In the genomic region with DNA sequence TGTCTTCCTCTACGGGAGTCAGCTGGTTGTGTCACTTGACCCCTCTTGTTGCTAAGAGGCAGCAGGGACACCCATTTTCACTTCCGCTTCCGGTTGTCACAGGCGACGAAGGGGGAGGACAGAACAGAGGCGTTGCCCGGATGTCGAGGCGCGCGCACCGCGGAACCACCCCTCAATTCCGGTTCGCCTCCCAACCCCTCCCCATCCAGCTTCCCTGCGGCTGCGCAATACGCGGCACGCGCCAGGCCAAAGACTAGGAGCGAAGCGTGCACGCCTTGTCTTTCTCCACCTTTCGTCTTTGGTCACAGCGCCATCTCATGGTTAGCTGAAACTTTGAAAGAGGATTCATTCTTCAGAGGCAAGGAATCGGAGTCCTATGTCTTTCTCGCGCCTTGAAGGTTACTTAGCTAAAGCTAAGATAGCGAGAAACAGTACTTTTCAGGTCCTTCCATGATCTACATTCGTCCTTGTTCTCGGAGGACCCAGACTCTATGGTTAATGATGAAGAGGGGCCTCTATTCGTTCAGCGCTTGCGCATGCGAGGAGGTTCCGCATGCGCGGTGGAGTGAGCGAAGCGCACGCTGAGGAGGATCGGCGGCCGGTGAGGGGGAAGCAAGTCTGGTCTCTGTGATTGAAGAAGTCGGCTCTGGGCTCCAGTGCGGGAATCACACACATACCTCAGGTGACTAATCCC, we compare ENCODE assay signal across 1 cellular context.
TF ChIP-seq lines count a peak whose summit lies in the region.

A gene (minus strand): TSS at position 30 of the 694 bp plus-strand sequence. CDS start 106 bp downstream, outside the sequence.
A gene (plus strand): TSS at position 554 of the 694 bp plus-strand sequence. CDS start 4,440 bp downstream, outside the sequence.

TF ChIP-seq in HepG2, 621 proteins besides CTCF, POLR2A, EP300 and RAD21 (continued from another document and continues in another):
- peak; percentile 95; the same call in 1 of the 2 replicates for TF ChIP-seq KLF12 (CRISPR knock-in tag; IDR thresholded peaks at IDR 0.05; ENCODE audit: borderline replicate concordance)
- TF ChIP-seq ZFP82 (CRISPR knock-in tag; IDR thresholded peaks at IDR 0.05; ENCODE audit: borderline replicate concordance), result peak; percentile 7; the same call in 1 of the 2 replicates
- peak; percentile 1; the same call in 1 of the 2 replicates for TF ChIP-seq FOSL2 (CRISPR knock-in tag; IDR thresholded peaks at IDR 0.05)
- TF ChIP-seq ZSCAN29 (CRISPR knock-in tag; conservative IDR thresholded peaks at IDR 0.05), result no peak
- no peak for TF ChIP-seq SATB2 (CRISPR knock-in tag; IDR thresholded peaks at IDR 0.05)
- TF ChIP-seq HOXD1 (CRISPR knock-in tag; IDR thresholded peaks at IDR 0.05), result no peak
- TF ChIP-seq, protein P1, sequence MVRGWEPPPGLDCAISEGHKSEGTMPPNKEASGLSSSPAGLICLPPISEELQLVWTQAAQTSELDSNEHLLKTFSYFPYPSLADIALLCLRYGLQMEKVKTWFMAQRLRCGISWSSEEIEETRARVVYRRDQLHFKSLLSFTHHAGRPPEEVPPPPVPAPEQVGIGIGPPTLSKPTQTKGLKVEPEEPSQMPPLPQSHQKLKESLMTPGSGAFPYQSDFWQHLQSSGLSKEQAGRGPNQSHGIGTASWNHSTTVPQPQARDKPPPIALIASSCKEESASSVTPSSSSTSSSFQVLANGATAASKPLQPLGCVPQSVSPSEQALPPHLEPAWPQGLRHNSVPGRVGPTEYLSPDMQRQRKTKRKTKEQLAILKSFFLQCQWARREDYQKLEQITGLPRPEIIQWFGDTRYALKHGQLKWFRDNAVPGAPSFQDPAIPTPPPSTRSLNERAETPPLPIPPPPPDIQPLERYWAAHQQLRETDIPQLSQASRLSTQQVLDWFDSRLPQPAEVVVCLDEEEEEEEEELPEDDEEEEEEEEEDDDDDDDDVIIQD (CRISPR knock-in tag; IDR thresholded peaks at IDR 0.05; ENCODE audit: low read depth), result 0 out of 2 replicates have a peak, but pooled peaks have one; percentile 51
- TF ChIP-seq SMARCE1 (IDR thresholded peaks at IDR 0.05; ENCODE audit: borderline replicate concordance), result no peak
- peak; percentile 96 for TF ChIP-seq GATAD1 (CRISPR knock-in tag; IDR thresholded peaks at IDR 0.05)
- TF ChIP-seq ZNF678 (CRISPR knock-in tag; IDR thresholded peaks at IDR 0.05), result no peak
- peak; percentile 17 for TF ChIP-seq ZNF441 (CRISPR knock-in tag; IDR thresholded peaks at IDR 0.05; ENCODE audit: borderline replicate concordance)
- TF ChIP-seq, protein P2, sequence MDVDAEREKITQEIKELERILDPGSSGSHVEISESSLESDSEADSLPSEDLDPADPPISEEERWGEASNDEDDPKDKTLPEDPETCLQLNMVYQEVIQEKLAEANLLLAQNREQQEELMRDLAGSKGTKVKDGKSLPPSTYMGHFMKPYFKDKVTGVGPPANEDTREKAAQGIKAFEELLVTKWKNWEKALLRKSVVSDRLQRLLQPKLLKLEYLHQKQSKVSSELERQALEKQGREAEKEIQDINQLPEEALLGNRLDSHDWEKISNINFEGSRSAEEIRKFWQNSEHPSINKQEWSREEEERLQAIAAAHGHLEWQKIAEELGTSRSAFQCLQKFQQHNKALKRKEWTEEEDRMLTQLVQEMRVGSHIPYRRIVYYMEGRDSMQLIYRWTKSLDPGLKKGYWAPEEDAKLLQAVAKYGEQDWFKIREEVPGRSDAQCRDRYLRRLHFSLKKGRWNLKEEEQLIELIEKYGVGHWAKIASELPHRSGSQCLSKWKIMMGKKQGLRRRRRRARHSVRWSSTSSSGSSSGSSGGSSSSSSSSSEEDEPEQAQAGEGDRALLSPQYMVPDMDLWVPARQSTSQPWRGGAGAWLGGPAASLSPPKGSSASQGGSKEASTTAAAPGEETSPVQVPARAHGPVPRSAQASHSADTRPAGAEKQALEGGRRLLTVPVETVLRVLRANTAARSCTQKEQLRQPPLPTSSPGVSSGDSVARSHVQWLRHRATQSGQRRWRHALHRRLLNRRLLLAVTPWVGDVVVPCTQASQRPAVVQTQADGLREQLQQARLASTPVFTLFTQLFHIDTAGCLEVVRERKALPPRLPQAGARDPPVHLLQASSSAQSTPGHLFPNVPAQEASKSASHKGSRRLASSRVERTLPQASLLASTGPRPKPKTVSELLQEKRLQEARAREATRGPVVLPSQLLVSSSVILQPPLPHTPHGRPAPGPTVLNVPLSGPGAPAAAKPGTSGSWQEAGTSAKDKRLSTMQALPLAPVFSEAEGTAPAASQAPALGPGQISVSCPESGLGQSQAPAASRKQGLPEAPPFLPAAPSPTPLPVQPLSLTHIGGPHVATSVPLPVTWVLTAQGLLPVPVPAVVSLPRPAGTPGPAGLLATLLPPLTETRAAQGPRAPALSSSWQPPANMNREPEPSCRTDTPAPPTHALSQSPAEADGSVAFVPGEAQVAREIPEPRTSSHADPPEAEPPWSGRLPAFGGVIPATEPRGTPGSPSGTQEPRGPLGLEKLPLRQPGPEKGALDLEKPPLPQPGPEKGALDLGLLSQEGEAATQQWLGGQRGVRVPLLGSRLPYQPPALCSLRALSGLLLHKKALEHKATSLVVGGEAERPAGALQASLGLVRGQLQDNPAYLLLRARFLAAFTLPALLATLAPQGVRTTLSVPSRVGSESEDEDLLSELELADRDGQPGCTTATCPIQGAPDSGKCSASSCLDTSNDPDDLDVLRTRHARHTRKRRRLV (CRISPR knock-in tag; IDR thresholded peaks at IDR 0.05), result no peak
- 0 out of 2 replicates have a peak, but pooled peaks have one; percentile 43 for TF ChIP-seq KDM4B (CRISPR knock-in tag; IDR thresholded peaks at IDR 0.05)
- TF ChIP-seq, protein P3, sequence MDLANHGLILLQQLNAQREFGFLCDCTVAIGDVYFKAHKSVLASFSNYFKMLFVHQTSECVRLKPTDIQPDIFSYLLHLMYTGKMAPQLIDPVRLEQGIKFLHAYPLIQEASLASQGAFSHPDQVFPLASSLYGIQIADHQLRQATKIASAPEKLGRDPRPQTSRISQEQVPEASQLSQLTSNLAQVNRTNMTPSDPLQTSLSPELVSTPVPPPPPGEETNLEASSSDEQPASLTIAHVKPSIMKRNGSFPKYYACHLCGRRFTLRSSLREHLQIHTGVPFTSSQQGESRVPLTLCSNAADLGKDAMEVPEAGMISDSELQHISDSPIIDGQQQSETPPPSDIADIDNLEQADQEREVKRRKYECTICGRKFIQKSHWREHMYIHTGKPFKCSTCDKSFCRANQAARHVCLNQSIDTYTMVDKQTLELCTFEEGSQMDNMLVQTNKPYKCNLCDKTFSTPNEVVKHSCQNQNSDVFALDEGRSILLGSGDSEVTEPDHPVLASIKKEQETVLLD (CRISPR knock-in tag; IDR thresholded peaks at IDR 0.05; ENCODE audit: low read depth), result peak; percentile 35; the same call in 1 of the 2 replicates
- TF ChIP-seq, protein P4, sequence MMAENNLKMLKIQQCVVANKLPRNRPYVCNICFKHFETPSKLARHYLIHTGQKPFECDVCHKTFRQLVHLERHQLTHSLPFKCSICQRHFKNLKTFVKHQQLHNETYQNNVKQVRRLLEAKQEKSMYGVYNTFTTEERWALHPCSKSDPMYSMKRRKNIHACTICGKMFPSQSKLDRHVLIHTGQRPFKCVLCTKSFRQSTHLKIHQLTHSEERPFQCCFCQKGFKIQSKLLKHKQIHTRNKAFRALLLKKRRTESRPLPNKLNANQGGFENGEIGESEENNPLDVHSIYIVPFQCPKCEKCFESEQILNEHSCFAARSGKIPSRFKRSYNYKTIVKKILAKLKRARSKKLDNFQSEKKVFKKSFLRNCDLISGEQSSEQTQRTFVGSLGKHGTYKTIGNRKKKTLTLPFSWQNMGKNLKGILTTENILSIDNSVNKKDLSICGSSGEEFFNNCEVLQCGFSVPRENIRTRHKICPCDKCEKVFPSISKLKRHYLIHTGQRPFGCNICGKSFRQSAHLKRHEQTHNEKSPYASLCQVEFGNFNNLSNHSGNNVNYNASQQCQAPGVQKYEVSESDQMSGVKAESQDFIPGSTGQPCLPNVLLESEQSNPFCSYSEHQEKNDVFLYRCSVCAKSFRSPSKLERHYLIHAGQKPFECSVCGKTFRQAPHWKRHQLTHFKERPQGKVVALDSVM (CRISPR knock-in tag; IDR thresholded peaks at IDR 0.05), result peak; percentile 81
- TF ChIP-seq MIER2 (CRISPR knock-in tag; IDR thresholded peaks at IDR 0.05), result 0 out of 2 replicates have a peak, but pooled peaks have one; percentile 36
- TF ChIP-seq ZFX (CRISPR knock-in tag; IDR thresholded peaks at IDR 0.05; ENCODE audit: low read depth), result peak; percentile 93
- TF ChIP-seq KAT7 (CRISPR knock-in tag; IDR thresholded peaks at IDR 0.05; ENCODE audit: borderline replicate concordance), result no peak
- TF ChIP-seq FOXJ3 (CRISPR knock-in tag; IDR thresholded peaks at IDR 0.05; ENCODE audit: borderline replicate concordance), result peak; percentile 64; the same call in 1 of the 2 replicates
- peak; percentile 41; the same call in 1 of the 2 replicates for TF ChIP-seq ZBTB20 (CRISPR knock-in tag; IDR thresholded peaks at IDR 0.05; ENCODE audit: borderline replicate concordance, low read depth)
- peak; percentile 59 for TF ChIP-seq FOXO1 (CRISPR knock-in tag; IDR thresholded peaks at IDR 0.05)
- TF ChIP-seq NONO (IDR thresholded peaks at IDR 0.05), result no peak
- peak; percentile 78 for TF ChIP-seq NONO (CRISPR knock-in tag; conservative IDR thresholded peaks at IDR 0.05)
- peak; percentile 91 for TF ChIP-seq HIVEP1 (CRISPR knock-in tag; IDR thresholded peaks at IDR 0.05)
- 0 out of 2 replicates have a peak, but pooled peaks have one; percentile 46 for TF ChIP-seq ZIK1 (CRISPR knock-in tag; IDR thresholded peaks at IDR 0.05; ENCODE audit: borderline replicate concordance, low read depth)
- peak; percentile 56; the same call in 1 of the 2 replicates for TF ChIP-seq ZNF143 (CRISPR knock-in tag; IDR thresholded peaks at IDR 0.05)
- peak; percentile 58 for TF ChIP-seq SALL1 (CRISPR knock-in tag; IDR thresholded peaks at IDR 0.05)
- TF ChIP-seq, protein P5, sequence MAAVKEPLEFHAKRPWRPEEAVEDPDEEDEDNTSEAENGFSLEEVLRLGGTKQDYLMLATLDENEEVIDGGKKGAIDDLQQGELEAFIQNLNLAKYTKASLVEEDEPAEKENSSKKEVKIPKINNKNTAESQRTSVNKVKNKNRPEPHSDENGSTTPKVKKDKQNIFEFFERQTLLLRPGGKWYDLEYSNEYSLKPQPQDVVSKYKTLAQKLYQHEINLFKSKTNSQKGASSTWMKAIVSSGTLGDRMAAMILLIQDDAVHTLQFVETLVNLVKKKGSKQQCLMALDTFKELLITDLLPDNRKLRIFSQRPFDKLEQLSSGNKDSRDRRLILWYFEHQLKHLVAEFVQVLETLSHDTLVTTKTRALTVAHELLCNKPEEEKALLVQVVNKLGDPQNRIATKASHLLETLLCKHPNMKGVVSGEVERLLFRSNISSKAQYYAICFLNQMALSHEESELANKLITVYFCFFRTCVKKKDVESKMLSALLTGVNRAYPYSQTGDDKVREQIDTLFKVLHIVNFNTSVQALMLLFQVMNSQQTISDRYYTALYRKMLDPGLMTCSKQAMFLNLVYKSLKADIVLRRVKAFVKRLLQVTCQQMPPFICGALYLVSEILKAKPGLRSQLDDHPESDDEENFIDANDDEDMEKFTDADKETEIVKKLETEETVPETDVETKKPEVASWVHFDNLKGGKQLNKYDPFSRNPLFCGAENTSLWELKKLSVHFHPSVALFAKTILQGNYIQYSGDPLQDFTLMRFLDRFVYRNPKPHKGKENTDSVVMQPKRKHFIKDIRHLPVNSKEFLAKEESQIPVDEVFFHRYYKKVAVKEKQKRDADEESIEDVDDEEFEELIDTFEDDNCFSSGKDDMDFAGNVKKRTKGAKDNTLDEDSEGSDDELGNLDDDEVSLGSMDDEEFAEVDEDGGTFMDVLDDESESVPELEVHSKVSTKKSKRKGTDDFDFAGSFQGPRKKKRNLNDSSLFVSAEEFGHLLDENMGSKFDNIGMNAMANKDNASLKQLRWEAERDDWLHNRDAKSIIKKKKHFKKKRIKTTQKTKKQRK (IDR thresholded peaks at IDR 0.05; ENCODE audit: low read length), result no peak
- TF ChIP-seq SOX13 (IDR thresholded peaks at IDR 0.05), result no peak
- no peak; a peak in 1 of 4 replicates for TF ChIP-seq SOX13 (CRISPR knock-in tag; conservative IDR thresholded peaks at IDR 0.05 in 1 of 2, IDR thresholded peaks at IDR 0.05 in 1 of 2)
- TF ChIP-seq FOXC1 (CRISPR knock-in tag; IDR thresholded peaks at IDR 0.05; ENCODE audit: borderline replicate concordance), result peak; percentile 84; the same call in 1 of the 2 replicates
- TF ChIP-seq ZNF546 (CRISPR knock-in tag; conservative IDR thresholded peaks at IDR 0.05), result no peak
- TF ChIP-seq TBL1XR1 (IDR thresholded peaks at IDR 0.05; ENCODE audit: borderline replicate concordance, low read length, partially characterized antibody), result no peak
- TF ChIP-seq, protein P6, sequence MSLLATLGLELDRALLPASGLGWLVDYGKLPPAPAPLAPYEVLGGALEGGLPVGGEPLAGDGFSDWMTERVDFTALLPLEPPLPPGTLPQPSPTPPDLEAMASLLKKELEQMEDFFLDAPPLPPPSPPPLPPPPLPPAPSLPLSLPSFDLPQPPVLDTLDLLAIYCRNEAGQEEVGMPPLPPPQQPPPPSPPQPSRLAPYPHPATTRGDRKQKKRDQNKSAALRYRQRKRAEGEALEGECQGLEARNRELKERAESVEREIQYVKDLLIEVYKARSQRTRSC (CRISPR knock-in tag; IDR thresholded peaks at IDR 0.05; ENCODE audit: low read depth), result no peak
- TF ChIP-seq, protein P7, sequence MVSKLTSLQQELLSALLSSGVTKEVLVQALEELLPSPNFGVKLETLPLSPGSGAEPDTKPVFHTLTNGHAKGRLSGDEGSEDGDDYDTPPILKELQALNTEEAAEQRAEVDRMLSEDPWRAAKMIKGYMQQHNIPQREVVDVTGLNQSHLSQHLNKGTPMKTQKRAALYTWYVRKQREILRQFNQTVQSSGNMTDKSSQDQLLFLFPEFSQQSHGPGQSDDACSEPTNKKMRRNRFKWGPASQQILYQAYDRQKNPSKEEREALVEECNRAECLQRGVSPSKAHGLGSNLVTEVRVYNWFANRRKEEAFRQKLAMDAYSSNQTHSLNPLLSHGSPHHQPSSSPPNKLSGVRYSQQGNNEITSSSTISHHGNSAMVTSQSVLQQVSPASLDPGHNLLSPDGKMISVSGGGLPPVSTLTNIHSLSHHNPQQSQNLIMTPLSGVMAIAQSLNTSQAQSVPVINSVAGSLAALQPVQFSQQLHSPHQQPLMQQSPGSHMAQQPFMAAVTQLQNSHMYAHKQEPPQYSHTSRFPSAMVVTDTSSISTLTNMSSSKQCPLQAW (CRISPR knock-in tag; IDR thresholded peaks at IDR 0.05), result peak; percentile 94
- TF ChIP-seq RBM22 (optimal IDR thresholded peaks at IDR 0.05; ENCODE audit: low read length), result peak; percentile 76
- TF ChIP-seq ZFP1 (CRISPR knock-in tag; IDR thresholded peaks at IDR 0.05), result no peak; the same call in 1 of the 2 replicates
- no peak for TF ChIP-seq FOXA1 (IDR thresholded peaks at IDR 0.05)
- peak; percentile 49; the same call in 1 of the 2 replicates for TF ChIP-seq FOXA1 (CRISPR knock-in tag; IDR thresholded peaks at IDR 0.05)
- TF ChIP-seq CEBPB (IDR thresholded peaks at IDR 0.05; ENCODE audit: borderline replicate concordance, low read depth, low read length), result peak; percentile 37; the same call in 1 of the 2 replicates
